In genomic region chr17:2138768-2139167, GRCh38 we compare ENCODE assay signal across 9 cellular contexts.
A peak's percentile ranks its signal among the peaks of the same experiment; 100 is the strongest.
DNase-seq lines count a peak whose midpoint lies in the region; ATAC-seq and TF ChIP-seq lines count a peak whose summit lies in the region.
"Had no signal": no experiment of that assay in that cellular context is flagged by ENCODE, and none has a peak within 500 bp of the region (broad histone marks: within the 10 kb centered on the region; RNA-seq: fewer than 3 reads in every experiment).

No MANE protein-coding gene starts in this region.

- H3K27me3 ChIP-seq in BLaER1 = no peaks in the 10 kb centered on the region
- H3K27me3 ChIP-seq in PC-9 (ENCODE audit: insufficient read depth, low read depth) = no peaks in the 10 kb centered on the region

- H2AFZ ChIP-seq in PC-9 = no peak overlapping the region

- H3K4me1 ChIP-seq in BLaER1 (peaks cover 40% of the 10 kb centered on the region), PC-9 (replicated peaks; ENCODE audit: insufficient read depth) (peaks cover 16% of the 10 kb centered on the region)

- 0 out of 2 replicates have a peak overlapping the region, but pooled peaks have one; percentile 3 for H3K9ac ChIP-seq in BLaER1

- H3K4me3 ChIP-seq in BLaER1 (no peak overlapping the region), PC-9 (no peak overlapping the region)
- H3K4me3 ChIP-seq: skin epidermis had no signal

- peaks cover 10% of the 10 kb centered on the region for H3F3A ChIP-seq in PC-9 (ENCODE audit: insufficient read depth, low read depth)

- H3K4me1 Mint-ChIP-seq in immature natural killer cell = peaks cover 20 to 21% of the 10 kb centered on the region in 2 donors
- H3K4me1 Mint-ChIP-seq in progenitor cell of endocrine pancreas (ENCODE audit: low read depth) = peaks cover 4% of the 10 kb centered on the region

- H4K20me1 ChIP-seq in BLaER1 (no peaks in the 10 kb centered on the region), PC-9 (ENCODE audit: insufficient read depth) (no peaks in the 10 kb centered on the region)

- H3K27ac ChIP-seq in BLaER1 (peak overlapping the region; percentile 53), PC-9 (no peak overlapping the region)

- intact Hi-C loops in PC-9 (cut with micrococcal nuclease; ENCODE audit: unreplicated experiment) = loop anchor here (5.0 kb wide), 2 partner anchors 36 to 56 kb away; no protein-coding TSS in a partner anchor

- TF ChIP-seq CTCF in PC-9 (conservative IDR thresholded peaks at IDR 0.05) (no peak), progenitor cell of endocrine pancreas (IDR thresholded peaks at IDR 0.05; ENCODE audit: unreplicated experiment) (no peak)

- H3K4me2 ChIP-seq in BLaER1 (peak overlapping the region; percentile 55), PC-9 (no peak overlapping the region)

- H3K4me3 Mint-ChIP-seq in immature natural killer cell = peak overlapping the region in 2 of 5 donors; percentile 19 to 55
- H3K4me3 Mint-ChIP-seq in progenitor cell of endocrine pancreas (ENCODE audit: low read depth) = no peak overlapping the region

- H3K27ac Mint-ChIP-seq in immature natural killer cell (peak overlapping the region; percentile 84 to 96 (median 92)), progenitor cell of endocrine pancreas (no peak overlapping the region)

- H3K9me2 ChIP-seq in PC-9 (ENCODE audit: insufficient read depth) = no peaks in the 10 kb centered on the region

- ATAC-seq in GM21390 (IDR thresholded peaks at IDR 0.05; ENCODE audit: unreplicated experiment) (peak; percentile 30), HG02588 (IDR thresholded peaks at IDR 0.05; ENCODE audit: unreplicated experiment) (no peak), GM21825 (IDR thresholded peaks at IDR 0.05; ENCODE audit: unreplicated experiment) (no peak)

- H3K9me3 Mint-ChIP-seq in immature natural killer cell (no peaks in the 10 kb centered on the region), progenitor cell of endocrine pancreas (ENCODE audit: low read depth) (no peaks in the 10 kb centered on the region)

- POLR2A ChIA-PET in PC-9 (lab: Charles Lee; ENCODE audit: unreplicated experiment) = interaction anchor here (0.7 kb wide), 2 partner anchors 12 to 45 kb away, joined by 3 to 7 read pairs; no protein-coding TSS in a partner anchor

- no peaks in the 10 kb centered on the region for H3K27me3 Mint-ChIP-seq in immature natural killer cell (ENCODE audit: low read depth in 3 of 3)
- no peaks in the 10 kb centered on the region for H3K27me3 Mint-ChIP-seq in progenitor cell of endocrine pancreas

- H3K36me3 Mint-ChIP-seq in immature natural killer cell (peaks cover 0 to 13% (median 4%) of the 10 kb centered on the region in 3 donors), progenitor cell of endocrine pancreas (ENCODE audit: insufficient read depth) (peaks cover 3% of the 10 kb centered on the region)

- BruUV-seq in PC-9 (replicated peaks; lab: Mats Ljungman, UMichigan) = no TSS peak

- H3K36me3 ChIP-seq in BLaER1 (peaks cover 22% of the 10 kb centered on the region), PC-9 (ENCODE audit: low read depth) (no peaks in the 10 kb centered on the region)

- CTCF ChIA-PET in PC-9 (lab: Charles Lee) = interaction anchor here (0.6 kb wide), 1 partner anchor 12 kb away, joined by 5 read pairs; no protein-coding TSS in a partner anchor

- H3K79me2 ChIP-seq in PC-9 (ENCODE audit: low read depth) = no peaks in the 10 kb centered on the region

- H3K9me3 ChIP-seq in BLaER1 (no peaks in the 10 kb centered on the region), PC-9 (ENCODE audit: insufficient read depth, low read depth) (no peaks in the 10 kb centered on the region)

- peak; percentile 64 to 80 for DNase-seq in PC-9
- DNase-seq in immature natural killer cell = no peak
- DNase-seq in superior temporal gyrus (ENCODE audit: extremely low spot score) = no peak
- DNase-seq in progenitor cell of endocrine pancreas (ENCODE audit: low spot score, unreplicated experiment) = no peak

Comparison
In these comparisons a context has a peak if more than half of its experiments do, and no peak if none do; other contexts are left out.
1. DNase-seq: peak in PC-9 (2 of 2); none in immature natural killer cell (0 of 3), superior temporal gyrus (single experiment) and progenitor cell of endocrine pancreas (single experiment).